Comparison of ENCODE assay signal across 13 cellular contexts in the genomic region with DNA sequence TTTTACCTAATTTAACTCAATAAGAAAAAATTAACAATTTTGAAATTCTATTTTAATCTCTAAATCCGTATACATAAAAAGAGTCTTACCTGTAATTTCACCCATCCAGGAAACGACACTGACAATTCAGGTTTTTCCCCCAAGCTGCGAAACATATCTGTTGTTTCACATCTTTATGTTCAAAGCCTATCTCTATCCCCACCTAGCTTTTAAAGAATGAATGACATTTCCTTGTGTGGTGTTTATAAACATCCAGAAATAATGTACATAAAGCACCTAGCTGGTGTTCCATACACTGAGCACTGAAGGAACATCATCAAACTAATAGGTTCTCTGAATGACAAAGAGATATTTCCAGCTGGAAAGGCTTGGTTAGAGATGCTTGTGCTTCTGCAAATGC.
A peak's percentile ranks its signal among the peaks of the same experiment; 100 is the strongest.
DNase-seq lines count a peak whose midpoint lies in the region; ATAC-seq, FAIRE-seq and TF ChIP-seq lines count a peak whose summit lies in the region.
"Had no signal": no experiment of that assay in that cellular context is flagged by ENCODE, and none has a peak within 500 bp of the region (broad histone marks: within the 10 kb centered on the region; RNA-seq: fewer than 3 reads in every experiment).

No MANE protein-coding gene starts in this region.

- no peak for TF ChIP-seq CTCF in endothelial cell of umbilical vein (IDR thresholded peaks at IDR 0.05; ENCODE audit: extremely low read depth in 1 of 2, insufficient read depth in 1 of 2, low read depth in 1 of 2, low read length in 2 of 2)
- peak; percentile 42 for TF ChIP-seq CTCF in neural cell (IDR thresholded peaks at IDR 0.05; ENCODE audit: poor library complexity, severe bottlenecking)

- H4K20me1 ChIP-seq in endothelial cell of umbilical vein (replicated peaks; ENCODE audit: control insufficient read depth, extremely low read depth, insufficient read depth, low read length) (no peaks in the 10 kb centered on the region), neural cell (ENCODE audit: insufficient read depth) (no peaks in the 10 kb centered on the region)

- no peaks in the 10 kb centered on the region for H3K9me2 ChIP-seq in neural cell (ENCODE audit: insufficient read depth, low read length)

- H2AFZ ChIP-seq in endothelial cell of umbilical vein (ENCODE audit: low read depth, low read length) (no peak overlapping the region), neural cell (ENCODE audit: low read depth, low read length) (no peak overlapping the region)

- H3K4me1 ChIP-seq in endothelial cell of umbilical vein (ENCODE audit: control insufficient read depth, extremely low read depth, insufficient read depth, low read length): no peaks in the 10 kb centered on the region
- H3K4me1 ChIP-seq: A549, gastroesophageal sphincter had no signal

- ATAC-seq in HG03342 (IDR thresholded peaks at IDR 0.05; ENCODE audit: unreplicated experiment) (no peak), HG02885 (IDR thresholded peaks at IDR 0.05; ENCODE audit: poor library complexity, unreplicated experiment) (no peak)
- ATAC-seq: A549, gastroesophageal sphincter had no signal

- dilution Hi-C loops in endothelial cell of umbilical vein (cut with MboI; ENCODE audit: extremely low pct_ligation_motif_present, low sequenced_read_pairs): no loop called here

- no peaks in the 10 kb centered on the region for H3F3A ChIP-seq in neural cell (ENCODE audit: insufficient read depth, low read length, poor library complexity, severe bottlenecking)

- TF ChIP-seq RAD21 in neural cell (conservative IDR thresholded peaks at IDR 0.05): peak; percentile 37

- H3K79me2 ChIP-seq in endothelial cell of umbilical vein (ENCODE audit: control insufficient read depth, insufficient read depth, low read length) (no peaks in the 10 kb centered on the region), neural cell (replicated peaks; ENCODE audit: insufficient read depth, low read length) (no peaks in the 10 kb centered on the region)

- FAIRE-seq in endothelial cell of umbilical vein (lab: Jason Lieb, UNC): no peak
- FAIRE-seq: A549 had no signal

- no peaks in the 10 kb centered on the region for H3K36me3 ChIP-seq in endothelial cell of umbilical vein (ENCODE audit: control insufficient read depth in 2 of 2, extremely low read depth in 1 of 2, insufficient read depth in 2 of 2, low read length in 2 of 2)
- no peaks in the 10 kb centered on the region for H3K36me3 ChIP-seq in neural cell (ENCODE audit: insufficient read depth, low read length)
- H3K36me3 ChIP-seq: gastroesophageal sphincter had no signal

- no peaks in the 10 kb centered on the region for H3K9me1 ChIP-seq in endothelial cell of umbilical vein (replicated peaks; ENCODE audit: control insufficient read depth, extremely low read depth, insufficient read depth, low read length)

- POLR2A ChIA-PET in endothelial cell of umbilical vein (lab: Charles Lee): no interaction called here

- TF ChIP-seq EP300 in neural cell (conservative IDR thresholded peaks at IDR 0.05; ENCODE audit: poor library complexity, severe bottlenecking): no peak

- H3K4me3 ChIP-seq in endothelial cell of umbilical vein (replicated peaks in 1 of 3; ENCODE audit: insufficient read depth in 1 of 3, low read depth in 1 of 3, low read length in 3 of 3) (no peak overlapping the region), neural cell (ENCODE audit: low read length) (no peak overlapping the region)
- H3K4me3 ChIP-seq: A549, gastroesophageal sphincter had no signal

- no peaks in the 10 kb centered on the region for H3K9me3 ChIP-seq in endothelial cell of umbilical vein (replicated peaks; ENCODE audit: control insufficient read depth, insufficient read depth, low read length)
- H3K9me3 ChIP-seq in neural cell (ENCODE audit: low read length): no peaks in the 10 kb centered on the region
- H3K9me3 ChIP-seq: A549, gastroesophageal sphincter had no signal

- no peak overlapping the region for H3K4me2 ChIP-seq in endothelial cell of umbilical vein (ENCODE audit: insufficient read depth, low read length)
- H3K4me2 ChIP-seq in neural cell (ENCODE audit: low read length): no peak overlapping the region
- H3K4me2 ChIP-seq: A549, KMS-11 had no signal

- intact Hi-C loops in endothelial cell of umbilical vein (cut with micrococcal nuclease): no loop called here

- H3K27ac ChIP-seq in endothelial cell of umbilical vein (ENCODE audit: insufficient read depth, low read depth, low read length) (no peak overlapping the region), neural cell (ENCODE audit: low read length) (no peak overlapping the region)
- H3K27ac ChIP-seq: A549, gastroesophageal sphincter, KMS-11 had no signal

- TF ChIP-seq POLR2A in endothelial cell of umbilical vein (IDR thresholded peaks at IDR 0.05; ENCODE audit: low read depth, low read length): no peak

- BruUV-seq in endothelial cell of umbilical vein (replicated peaks; lab: Mats Ljungman, UMichigan): no TSS peak

- DNase-seq in DMS53 (lab: John Stamatoyannopoulos, UW) (peak; percentile 32), DMS53 treated with DMSO at 0.1 percent for 48 hours (lab: John Stamatoyannopoulos, UW; ENCODE audit: unreplicated experiment) (no peak), NCI-H524 treated with DMSO at 0.1 percent for 48 hours (lab: John Stamatoyannopoulos, UW) (peak; percentile 10), endothelial cell of umbilical vein (ENCODE audit: low read depth, low spot score) (peak; percentile 2)
- no peak for DNase-seq in activated T-cell treated with anti-CD3 and anti-CD28 coated beads, Interleukin-2, amount 50 U/mL, for 48 hours
- DNase-seq: dermis blood vessel endothelial cell, NCI-H2171 treated with DMSO at 0.1 percent for 48 hours had no signal

- H3K9ac ChIP-seq in endothelial cell of umbilical vein (replicated peaks; ENCODE audit: extremely low read depth, insufficient read depth, low read length): no peak overlapping the region
- no peak overlapping the region for H3K9ac ChIP-seq in neural cell (ENCODE audit: low read length)
- H3K9ac ChIP-seq: KMS-11 had no signal

- H3K27me3 ChIP-seq in endothelial cell of umbilical vein (ENCODE audit: control insufficient read depth in 2 of 2, insufficient read depth in 2 of 2, low read length in 2 of 2) (no peaks in the 10 kb centered on the region), neural cell (ENCODE audit: insufficient read depth, low read depth, low read length) (no peaks in the 10 kb centered on the region)
- H3K27me3 ChIP-seq: gastroesophageal sphincter had no signal

- CTCF ChIA-PET in endothelial cell of umbilical vein (lab: Charles Lee): interaction anchor here (1.2 to 1.5 kb wide), 2 partner anchors 191 to 708 kb away, joined by 3 read pairs; no protein-coding TSS in a partner anchor

TF ChIP-seq in endothelial cell of umbilical vein, 7 proteins besides CTCF, POLR2A, EP300 and RAD21:
- TF ChIP-seq, protein P1, sequence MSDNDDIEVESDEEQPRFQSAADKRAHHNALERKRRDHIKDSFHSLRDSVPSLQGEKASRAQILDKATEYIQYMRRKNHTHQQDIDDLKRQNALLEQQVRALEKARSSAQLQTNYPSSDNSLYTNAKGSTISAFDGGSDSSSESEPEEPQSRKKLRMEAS (IDR thresholded peaks at IDR 0.05; ENCODE audit: insufficient read depth, insufficient read length): no peak
- TF ChIP-seq GATA2 (IDR thresholded peaks at IDR 0.05; ENCODE audit: insufficient read depth, insufficient read length, low read depth, low read length) (no peak), POLR2AphosphoS5 (IDR thresholded peaks at IDR 0.05; ENCODE audit: insufficient read depth, low read depth, low read length) (no peak), MYC (IDR thresholded peaks at IDR 0.05; ENCODE audit: low read depth, low read length) (no peak)

TF ChIP-seq in neural cell, 6 proteins besides CTCF, POLR2A, EP300 and RAD21:
- TF ChIP-seq SMC3 (conservative IDR thresholded peaks at IDR 0.05; ENCODE audit: poor library complexity) (no peak), POLR2AphosphoS5 (IDR thresholded peaks at IDR 0.05) (no peak), TAF1 (IDR thresholded peaks at IDR 0.05; ENCODE audit: low read depth) (no peak), MXI1 (conservative IDR thresholded peaks at IDR 0.05; ENCODE audit: poor library complexity, severe bottlenecking) (no peak), EZH2 (IDR thresholded peaks at IDR 0.05; ENCODE audit: borderline replicate concordance, insufficient read depth, low read length, poor library complexity, severe bottlenecking) (no peak)
- TF ChIP-seq, protein P2, sequence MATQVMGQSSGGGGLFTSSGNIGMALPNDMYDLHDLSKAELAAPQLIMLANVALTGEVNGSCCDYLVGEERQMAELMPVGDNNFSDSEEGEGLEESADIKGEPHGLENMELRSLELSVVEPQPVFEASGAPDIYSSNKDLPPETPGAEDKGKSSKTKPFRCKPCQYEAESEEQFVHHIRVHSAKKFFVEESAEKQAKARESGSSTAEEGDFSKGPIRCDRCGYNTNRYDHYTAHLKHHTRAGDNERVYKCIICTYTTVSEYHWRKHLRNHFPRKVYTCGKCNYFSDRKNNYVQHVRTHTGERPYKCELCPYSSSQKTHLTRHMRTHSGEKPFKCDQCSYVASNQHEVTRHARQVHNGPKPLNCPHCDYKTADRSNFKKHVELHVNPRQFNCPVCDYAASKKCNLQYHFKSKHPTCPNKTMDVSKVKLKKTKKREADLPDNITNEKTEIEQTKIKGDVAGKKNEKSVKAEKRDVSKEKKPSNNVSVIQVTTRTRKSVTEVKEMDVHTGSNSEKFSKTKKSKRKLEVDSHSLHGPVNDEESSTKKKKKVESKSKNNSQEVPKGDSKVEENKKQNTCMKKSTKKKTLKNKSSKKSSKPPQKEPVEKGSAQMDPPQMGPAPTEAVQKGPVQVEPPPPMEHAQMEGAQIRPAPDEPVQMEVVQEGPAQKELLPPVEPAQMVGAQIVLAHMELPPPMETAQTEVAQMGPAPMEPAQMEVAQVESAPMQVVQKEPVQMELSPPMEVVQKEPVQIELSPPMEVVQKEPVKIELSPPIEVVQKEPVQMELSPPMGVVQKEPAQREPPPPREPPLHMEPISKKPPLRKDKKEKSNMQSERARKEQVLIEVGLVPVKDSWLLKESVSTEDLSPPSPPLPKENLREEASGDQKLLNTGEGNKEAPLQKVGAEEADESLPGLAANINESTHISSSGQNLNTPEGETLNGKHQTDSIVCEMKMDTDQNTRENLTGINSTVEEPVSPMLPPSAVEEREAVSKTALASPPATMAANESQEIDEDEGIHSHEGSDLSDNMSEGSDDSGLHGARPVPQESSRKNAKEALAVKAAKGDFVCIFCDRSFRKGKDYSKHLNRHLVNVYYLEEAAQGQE (IDR thresholded peaks at IDR 0.05; ENCODE audit: borderline replicate concordance): no peak

Comparison
In these comparisons a context has a peak if more than half of its experiments do, and no peak if none do; other contexts are left out.
1. DNase-seq: peak in DMS53 (single experiment), NCI-H524 treated with DMSO at 0.1 percent for 48 hours (single experiment) and endothelial cell of umbilical vein (single experiment); none in DMS53 treated with DMSO at 0.1 percent for 48 hours (single experiment) and activated T-cell treated with anti-CD3 and anti-CD28 coated beads, Interleukin-2, amount 50 U/mL, for 48 hours (0 of 2).